ENCODE assay signal across 8 cellular contexts in genomic region chr5:83306572-83307241, GRCh38.
A peak's percentile ranks its signal among the peaks of the same experiment; 100 is the strongest.
DNase-seq lines count a peak whose midpoint lies in the region; ATAC-seq, FAIRE-seq and TF ChIP-seq lines count a peak whose summit lies in the region.

No MANE protein-coding gene starts in this region.

- H3K9me3 ChIP-seq in effector memory CD4-positive, alpha-beta T cell (ENCODE audit: control insufficient read depth, low read length), result no peaks in the 10 kb centered on the region

- H3K27me3 Mint-ChIP-seq in progenitor cell of endocrine pancreas, result no peaks in the 10 kb centered on the region

- H3K36me3 ChIP-seq in effector memory CD4-positive, alpha-beta T cell (ENCODE audit: control insufficient read depth, insufficient read depth, low read length), result no peaks in the 10 kb centered on the region

- H3K4me1 ChIP-seq in effector memory CD4-positive, alpha-beta T cell (ENCODE audit: control insufficient read depth, insufficient read depth, low read length, poor library complexity, severe bottlenecking), result no peaks in the 10 kb centered on the region

- FAIRE-seq in D721Med (lab: Jason Lieb, UNC), result no peak

- no peak overlapping the region for H3K4me3 Mint-ChIP-seq in progenitor cell of endocrine pancreas (ENCODE audit: low read depth)

- no peak overlapping the region for H3K27ac ChIP-seq in effector memory CD4-positive, alpha-beta T cell (ENCODE audit: insufficient read depth, low read length, poor library complexity, severe bottlenecking)

- peak; percentile 99 for ATAC-seq in GM18909 (IDR thresholded peaks at IDR 0.05; ENCODE audit: poor library complexity, unreplicated experiment)
- ATAC-seq in HG02973 (IDR thresholded peaks at IDR 0.05; ENCODE audit: unreplicated experiment), result peak; percentile 97

- no peaks in the 10 kb centered on the region for H3K36me3 Mint-ChIP-seq in progenitor cell of endocrine pancreas (ENCODE audit: insufficient read depth)

- H3K4me3 ChIP-seq in AG10803 (ENCODE audit: low read length) (no peak overlapping the region), fibroblast of mammary gland (ENCODE audit: control insufficient read depth, low read depth, low read length) (no peak overlapping the region)
- no peak overlapping the region for H3K4me3 ChIP-seq in effector memory CD4-positive, alpha-beta T cell (ENCODE audit: insufficient read depth, low read depth, low read length, poor library complexity, severe bottlenecking)

- TF ChIP-seq CTCF in AG10803 (conservative IDR thresholded peaks at IDR 0.05; ENCODE audit: low read length) (no peak), fibroblast of mammary gland (conservative IDR thresholded peaks at IDR 0.05; ENCODE audit: control insufficient read depth, insufficient read depth, low read depth, low read length) (no peak), progenitor cell of endocrine pancreas (IDR thresholded peaks at IDR 0.05; ENCODE audit: unreplicated experiment) (no peak), D721Med (IDR thresholded peaks at IDR 0.05; ENCODE audit: insufficient read depth, missing control alignments) (no peak)

- H3K9me3 Mint-ChIP-seq in progenitor cell of endocrine pancreas (ENCODE audit: low read depth), result no peaks in the 10 kb centered on the region

- DNase-seq in AG10803 (ENCODE audit: low read depth), result peak; percentile 90
- peak; percentile 84 for DNase-seq in RPMI7951 (ENCODE audit: low read depth)
- peak; percentile 96 for DNase-seq in fibroblast of mammary gland (ENCODE audit: low read depth)
- no peak for DNase-seq in progenitor cell of endocrine pancreas (ENCODE audit: low spot score, unreplicated experiment)
- DNase-seq in D721Med (ENCODE audit: insufficient read length, low spot score), result no peak
- no peak for DNase-seq in effector memory CD4-positive, alpha-beta T cell

- H3K27ac Mint-ChIP-seq in progenitor cell of endocrine pancreas, result peak overlapping the region; percentile 62

- no peaks in the 10 kb centered on the region for H3K27me3 ChIP-seq in effector memory CD4-positive, alpha-beta T cell (replicated peaks; ENCODE audit: control insufficient read depth, insufficient read depth, low read length, poor library complexity, severe bottlenecking)

- H3K4me1 Mint-ChIP-seq in progenitor cell of endocrine pancreas (ENCODE audit: low read depth), result peaks cover 6% of the 10 kb centered on the region

Comparison
In these comparisons a context has a peak if more than half of its experiments do, and no peak if none do; other contexts are left out.
1. DNase-seq: peak in AG10803 (single experiment), RPMI7951 (single experiment) and fibroblast of mammary gland (single experiment); none in progenitor cell of endocrine pancreas (single experiment), D721Med (single experiment) and effector memory CD4-positive, alpha-beta T cell (0 of 3).